In the genomic region with DNA sequence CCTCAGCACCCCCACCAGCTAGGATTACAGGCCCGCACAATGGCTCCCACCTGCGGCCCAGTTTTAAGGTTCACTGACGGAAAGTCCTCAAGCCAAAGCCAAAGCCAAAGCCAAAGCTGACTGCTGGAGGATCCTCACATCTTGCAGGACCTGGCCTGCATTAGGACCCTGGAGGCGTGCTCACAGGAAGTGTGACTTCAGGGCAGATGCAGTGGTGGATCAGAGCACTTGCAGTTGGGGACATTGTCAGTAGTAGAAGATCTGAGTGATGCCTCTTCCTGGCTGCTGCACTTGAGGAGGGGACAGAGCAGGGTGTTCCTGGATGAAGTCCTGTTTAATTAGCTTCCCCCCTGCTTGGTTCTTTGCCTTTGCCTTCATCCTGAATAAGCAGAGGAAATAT, we compare ENCODE assay signal across 1 cellular context.
TF ChIP-seq lines count a peak whose summit lies in the region.

No MANE protein-coding gene starts in this region.

TF ChIP-seq in GM23338, 12 proteins besides CTCF, POLR2A, EP300 and RAD21 (continued from another document):
- TF ChIP-seq, protein P1, sequence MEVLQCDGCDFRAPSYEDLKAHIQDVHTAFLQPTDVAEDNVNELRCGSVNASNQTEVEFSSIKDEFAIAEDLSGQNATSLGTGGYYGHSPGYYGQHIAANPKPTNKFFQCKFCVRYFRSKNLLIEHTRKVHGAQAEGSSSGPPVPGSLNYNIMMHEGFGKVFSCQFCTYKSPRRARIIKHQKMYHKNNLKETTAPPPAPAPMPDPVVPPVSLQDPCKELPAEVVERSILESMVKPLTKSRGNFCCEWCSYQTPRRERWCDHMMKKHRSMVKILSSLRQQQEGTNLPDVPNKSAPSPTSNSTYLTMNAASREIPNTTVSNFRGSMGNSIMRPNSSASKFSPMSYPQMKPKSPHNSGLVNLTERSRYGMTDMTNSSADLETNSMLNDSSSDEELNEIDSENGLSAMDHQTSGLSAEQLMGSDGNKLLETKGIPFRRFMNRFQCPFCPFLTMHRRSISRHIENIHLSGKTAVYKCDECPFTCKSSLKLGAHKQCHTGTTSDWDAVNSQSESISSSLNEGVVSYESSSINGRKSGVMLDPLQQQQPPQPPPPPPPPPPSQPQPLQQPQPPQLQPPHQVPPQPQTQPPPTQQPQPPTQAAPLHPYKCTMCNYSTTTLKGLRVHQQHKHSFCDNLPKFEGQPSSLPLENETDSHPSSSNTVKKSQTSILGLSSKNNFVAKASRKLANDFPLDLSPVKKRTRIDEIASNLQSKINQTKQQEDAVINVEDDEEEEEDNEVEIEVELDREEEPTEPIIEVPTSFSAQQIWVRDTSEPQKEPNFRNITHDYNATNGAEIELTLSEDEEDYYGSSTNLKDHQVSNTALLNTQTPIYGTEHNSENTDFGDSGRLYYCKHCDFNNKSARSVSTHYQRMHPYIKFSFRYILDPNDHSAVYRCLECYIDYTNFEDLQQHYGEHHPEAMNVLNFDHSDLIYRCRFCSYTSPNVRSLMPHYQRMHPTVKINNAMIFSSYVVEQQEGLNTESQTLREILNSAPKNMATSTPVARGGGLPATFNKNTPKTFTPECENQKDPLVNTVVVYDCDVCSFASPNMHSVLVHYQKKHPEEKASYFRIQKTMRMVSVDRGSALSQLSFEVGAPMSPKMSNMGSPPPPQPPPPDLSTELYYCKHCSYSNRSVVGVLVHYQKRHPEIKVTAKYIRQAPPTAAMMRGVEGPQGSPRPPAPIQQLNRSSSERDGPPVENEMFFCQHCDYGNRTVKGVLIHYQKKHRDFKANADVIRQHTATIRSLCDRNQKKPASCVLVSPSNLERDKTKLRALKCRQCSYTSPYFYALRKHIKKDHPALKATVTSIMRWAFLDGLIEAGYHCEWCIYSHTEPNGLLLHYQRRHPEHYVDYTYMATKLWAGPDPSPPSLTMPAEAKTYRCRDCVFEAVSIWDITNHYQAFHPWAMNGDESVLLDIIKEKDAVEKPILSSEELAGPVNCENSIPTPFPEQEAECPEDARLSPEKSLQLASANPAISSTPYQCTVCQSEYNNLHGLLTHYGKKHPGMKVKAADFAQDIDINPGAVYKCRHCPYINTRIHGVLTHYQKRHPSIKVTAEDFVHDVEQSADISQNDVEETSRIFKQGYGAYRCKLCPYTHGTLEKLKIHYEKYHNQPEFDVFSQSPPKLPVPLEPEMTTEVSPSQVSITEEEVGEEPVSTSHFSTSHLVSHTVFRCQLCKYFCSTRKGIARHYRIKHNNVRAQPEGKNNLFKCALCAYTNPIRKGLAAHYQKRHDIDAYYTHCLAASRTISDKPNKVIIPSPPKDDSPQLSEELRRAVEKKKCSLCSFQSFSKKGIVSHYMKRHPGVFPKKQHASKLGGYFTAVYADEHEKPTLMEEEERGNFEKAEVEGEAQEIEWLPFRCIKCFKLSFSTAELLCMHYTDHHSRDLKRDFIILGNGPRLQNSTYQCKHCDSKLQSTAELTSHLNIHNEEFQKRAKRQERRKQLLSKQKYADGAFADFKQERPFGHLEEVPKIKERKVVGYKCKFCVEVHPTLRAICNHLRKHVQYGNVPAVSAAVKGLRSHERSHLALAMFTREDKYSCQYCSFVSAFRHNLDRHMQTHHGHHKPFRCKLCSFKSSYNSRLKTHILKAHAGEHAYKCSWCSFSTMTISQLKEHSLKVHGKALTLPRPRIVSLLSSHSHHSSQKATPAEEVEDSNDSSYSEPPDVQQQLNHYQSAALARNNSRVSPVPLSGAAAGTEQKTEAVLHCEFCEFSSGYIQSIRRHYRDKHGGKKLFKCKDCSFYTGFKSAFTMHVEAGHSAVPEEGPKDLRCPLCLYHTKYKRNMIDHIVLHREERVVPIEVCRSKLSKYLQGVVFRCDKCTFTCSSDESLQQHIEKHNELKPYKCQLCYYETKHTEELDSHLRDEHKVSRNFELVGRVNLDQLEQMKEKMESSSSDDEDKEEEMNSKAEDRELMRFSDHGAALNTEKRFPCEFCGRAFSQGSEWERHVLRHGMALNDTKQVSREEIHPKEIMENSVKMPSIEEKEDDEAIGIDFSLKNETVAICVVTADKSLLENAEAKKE (CRISPR knock-in tag; IDR thresholded peaks at IDR 0.05): no peak
- TF ChIP-seq NANOG (IDR thresholded peaks at IDR 0.05; ENCODE audit: borderline replicate concordance): no peak
- TF ChIP-seq EZH2phosphoT487 (IDR thresholded peaks at IDR 0.05; ENCODE audit: unreplicated experiment): no peak
- TF ChIP-seq, protein P2, sequence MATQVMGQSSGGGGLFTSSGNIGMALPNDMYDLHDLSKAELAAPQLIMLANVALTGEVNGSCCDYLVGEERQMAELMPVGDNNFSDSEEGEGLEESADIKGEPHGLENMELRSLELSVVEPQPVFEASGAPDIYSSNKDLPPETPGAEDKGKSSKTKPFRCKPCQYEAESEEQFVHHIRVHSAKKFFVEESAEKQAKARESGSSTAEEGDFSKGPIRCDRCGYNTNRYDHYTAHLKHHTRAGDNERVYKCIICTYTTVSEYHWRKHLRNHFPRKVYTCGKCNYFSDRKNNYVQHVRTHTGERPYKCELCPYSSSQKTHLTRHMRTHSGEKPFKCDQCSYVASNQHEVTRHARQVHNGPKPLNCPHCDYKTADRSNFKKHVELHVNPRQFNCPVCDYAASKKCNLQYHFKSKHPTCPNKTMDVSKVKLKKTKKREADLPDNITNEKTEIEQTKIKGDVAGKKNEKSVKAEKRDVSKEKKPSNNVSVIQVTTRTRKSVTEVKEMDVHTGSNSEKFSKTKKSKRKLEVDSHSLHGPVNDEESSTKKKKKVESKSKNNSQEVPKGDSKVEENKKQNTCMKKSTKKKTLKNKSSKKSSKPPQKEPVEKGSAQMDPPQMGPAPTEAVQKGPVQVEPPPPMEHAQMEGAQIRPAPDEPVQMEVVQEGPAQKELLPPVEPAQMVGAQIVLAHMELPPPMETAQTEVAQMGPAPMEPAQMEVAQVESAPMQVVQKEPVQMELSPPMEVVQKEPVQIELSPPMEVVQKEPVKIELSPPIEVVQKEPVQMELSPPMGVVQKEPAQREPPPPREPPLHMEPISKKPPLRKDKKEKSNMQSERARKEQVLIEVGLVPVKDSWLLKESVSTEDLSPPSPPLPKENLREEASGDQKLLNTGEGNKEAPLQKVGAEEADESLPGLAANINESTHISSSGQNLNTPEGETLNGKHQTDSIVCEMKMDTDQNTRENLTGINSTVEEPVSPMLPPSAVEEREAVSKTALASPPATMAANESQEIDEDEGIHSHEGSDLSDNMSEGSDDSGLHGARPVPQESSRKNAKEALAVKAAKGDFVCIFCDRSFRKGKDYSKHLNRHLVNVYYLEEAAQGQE (IDR thresholded peaks at IDR 0.05; ENCODE audit: unreplicated experiment): no peak
- TF ChIP-seq ZNF331 (CRISPR knock-in tag; IDR thresholded peaks at IDR 0.05; ENCODE audit: low read depth): no peak
- TF ChIP-seq ZNF114 (CRISPR knock-in tag; IDR thresholded peaks at IDR 0.05): no peak
- no peak for TF ChIP-seq POLR2AphosphoS5 (IDR thresholded peaks at IDR 0.05; ENCODE audit: low read depth)
- TF ChIP-seq STAT1 (IDR thresholded peaks at IDR 0.05; ENCODE audit: unreplicated experiment): no peak
- TF ChIP-seq CREB1 (CRISPR knock-in tag; IDR thresholded peaks at IDR 0.05; ENCODE audit: low read depth): no peak
- TF ChIP-seq, protein P3, sequence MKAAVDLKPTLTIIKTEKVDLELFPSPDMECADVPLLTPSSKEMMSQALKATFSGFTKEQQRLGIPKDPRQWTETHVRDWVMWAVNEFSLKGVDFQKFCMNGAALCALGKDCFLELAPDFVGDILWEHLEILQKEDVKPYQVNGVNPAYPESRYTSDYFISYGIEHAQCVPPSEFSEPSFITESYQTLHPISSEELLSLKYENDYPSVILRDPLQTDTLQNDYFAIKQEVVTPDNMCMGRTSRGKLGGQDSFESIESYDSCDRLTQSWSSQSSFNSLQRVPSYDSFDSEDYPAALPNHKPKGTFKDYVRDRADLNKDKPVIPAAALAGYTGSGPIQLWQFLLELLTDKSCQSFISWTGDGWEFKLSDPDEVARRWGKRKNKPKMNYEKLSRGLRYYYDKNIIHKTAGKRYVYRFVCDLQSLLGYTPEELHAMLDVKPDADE (IDR thresholded peaks at IDR 0.05): no peak
- no peak for TF ChIP-seq EZH2 (IDR thresholded peaks at IDR 0.05; ENCODE audit: low read depth, unreplicated experiment)
